In the genomic region with DNA sequence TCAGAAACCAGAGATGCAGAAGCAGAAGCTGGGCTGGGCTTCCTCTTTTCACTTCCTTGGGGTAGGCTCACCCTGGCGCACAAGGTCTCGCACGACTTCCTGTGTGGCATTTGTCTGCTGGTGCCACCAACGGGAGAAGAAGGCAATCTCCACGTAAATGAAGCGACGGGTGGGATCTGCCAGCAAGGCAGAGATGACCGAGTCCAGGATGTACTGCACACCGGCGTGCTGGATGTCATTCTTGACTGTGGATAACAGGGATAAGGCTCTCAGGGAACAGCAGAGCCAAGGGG, we compare ENCODE assay signal across 10 cellular contexts. TPM values are rescaled to one million over a fixed set of nuclear protein-coding genes. Genes with fewer than 3 reads are reported as not detected.
A peak's percentile ranks its signal among the peaks of the same experiment; 100 is the strongest.
DNase-seq lines count a peak whose midpoint lies in the region; ATAC-seq and TF ChIP-seq lines count a peak whose summit lies in the region.
"Had no signal": no experiment of that assay in that cellular context is flagged by ENCODE, and none has a peak within 500 bp of the region (broad histone marks: within the 10 kb centered on the region; RNA-seq: fewer than 3 reads in every experiment).

No MANE protein-coding gene starts in this region.

- no peak for TF ChIP-seq CTCF in CD14-positive monocyte (IDR thresholded peaks at IDR 0.05)
- TF ChIP-seq CTCF in omental fat pad (IDR thresholded peaks at IDR 0.05), result no peak

- H3K4me3 ChIP-seq in muscle layer of colon (ENCODE audit: low read depth in 1 of 2, low read length in 2 of 2), result peak overlapping the region in 1 of 2 donors; percentile 94

- ATAC-seq in GM18861 (IDR thresholded peaks at IDR 0.05; ENCODE audit: unreplicated experiment) (no peak), omental fat pad (ENCODE audit: low FRiP score) (no peak)
- ATAC-seq: Panc1 had no signal

- no peaks in the 10 kb centered on the region for H3K27me3 ChIP-seq in muscle layer of colon (ENCODE audit: control insufficient read depth in 1 of 2, insufficient read depth in 2 of 2, low read length in 2 of 2)

- H3K4me1 ChIP-seq in muscle layer of colon (ENCODE audit: insufficient read depth, low read length), result peaks cover 33% of the 10 kb centered on the region

- no peaks in the 10 kb centered on the region for H3K9me3 Mint-ChIP-seq in CD14-positive monocyte

- H3K27me3 Mint-ChIP-seq in CD14-positive monocyte (ENCODE audit: low read depth in 3 of 3), result peaks cover 0 to 3% (median 2%) of the 10 kb centered on the region in 3 donors

- no peak overlapping the region for H3K27ac ChIP-seq in muscle layer of colon (ENCODE audit: low read depth, low read length)

- peaks cover 39% of the 10 kb centered on the region for H3K4me1 Mint-ChIP-seq in CD14-positive monocyte

- DNase-seq in CD14-positive monocyte (ENCODE audit: low spot score) (peak; percentile 93), NOMO-1 treated with DMSO at 0.1 percent for 48 hours (lab: John Stamatoyannopoulos, UW; ENCODE audit: unreplicated experiment) (peak; percentile 95), COLO829 (ENCODE audit: low spot score) (no peak), omental fat pad (ENCODE audit: low spot score) (no peak), iPS-NIHi7 (ENCODE audit: extremely low spot score) (no peak)
- peak; percentile 51 for DNase-seq in activated naive CD4-positive, alpha-beta T cell treated with Interleukin-2 at 50 U/mL for 16 hours

- H3K4me3 Mint-ChIP-seq in CD14-positive monocyte, result peak overlapping the region; percentile 95 to 98

- peak overlapping the region; percentile 96 for H3K9ac ChIP-seq in muscle layer of colon (ENCODE audit: low read length)

- no peaks in the 10 kb centered on the region for H3K9me3 ChIP-seq in muscle layer of colon (ENCODE audit: low read length)

- peaks cover 26% of the 10 kb centered on the region for H3K36me3 ChIP-seq in muscle layer of colon (ENCODE audit: insufficient read depth, low read length)

- intact Hi-C loops in CD14-positive monocyte (cut with micrococcal nuclease), result loop anchor here (2.0 to 10.0 kb wide), 5 partner anchors 16 to 500 kb away; partner anchors contain the start of genes ZNF490 (in 2 of the 2), ZNF791 (in 2 of the 2), DHPS (in 1 of the 2) and JUNB (in 1 of the 2)

- H3K27ac Mint-ChIP-seq in CD14-positive monocyte, result peak overlapping the region; percentile 94 to 98 (median 96)

- peaks cover 33 to 53% of the 10 kb centered on the region in 2 donors for H3K36me3 Mint-ChIP-seq in CD14-positive monocyte

RNA-seq across cellular contexts. Expression of gene MAN2B1, which starts 1.3 kb away (rescaled TPM):
- 100 to 1,000 TPM; 218 to 305 TPM for polyA plus RNA-seq in CD14-positive monocyte
- total RNA-seq in omental fat pad, result 100 to 1,000 TPM in 1 of 4 donors, 10 to 100 TPM in 3; 63.8 to 104 (median 74.6) TPM

RNA-seq across cellular contexts. Expression of gene WDR83, which starts 1.4 kb away (rescaled TPM):
- polyA plus RNA-seq in CD14-positive monocyte, result 1 to 10 TPM; 7.9 to 9.9 TPM
- total RNA-seq in omental fat pad, result 10 to 100 TPM in 1 of 4 donors, 1 to 10 TPM in 3; 7.1 to 10.2 (median 8.5) TPM

RNA-seq across cellular contexts. Expression of gene DHPS, which starts 16.5 kb away (rescaled TPM):
- polyA plus RNA-seq in CD14-positive monocyte, result 10 to 100 TPM; 51.0 to 53.4 TPM
- 100 to 1,000 TPM in 1 of 4 donors, 10 to 100 TPM in 3; 68.5 to 119 (median 80.9) TPM for total RNA-seq in omental fat pad

RNA-seq across cellular contexts. Expression of gene GNG14, which starts 22.6 kb away (rescaled TPM):
- not detected for polyA plus RNA-seq in CD14-positive monocyte
- not detected for total RNA-seq in omental fat pad
- total RNA-seq: fibroblast of lung had no signal
- polyA plus RNA-seq: fibroblast of lung had no signal

RNA-seq across cellular contexts. Expression of gene FBXW9, which starts 31.2 kb away (rescaled TPM):
- 1 to 10 TPM; 5.1 to 7.2 TPM for polyA plus RNA-seq in CD14-positive monocyte
- 1 to 10 TPM; 3.2 to 5.6 (median 4.4) TPM for total RNA-seq in omental fat pad

Comparison
In these comparisons a context has a peak if more than half of its experiments do, and no peak if none do; other contexts are left out.
1. DNase-seq: peak in CD14-positive monocyte (single experiment), NOMO-1 treated with DMSO at 0.1 percent for 48 hours (single experiment) and activated naive CD4-positive, alpha-beta T cell treated with Interleukin-2 at 50 U/mL for 16 hours (single experiment); none in COLO829 (single experiment), omental fat pad (single experiment) and iPS-NIHi7 (single experiment).